ENCODE assay signal across 2 cellular contexts in genomic region chr1:47184771-47185677, GRCh38.
TF ChIP-seq lines count a peak whose summit lies in the region.

No MANE protein-coding gene starts in this region.

TF ChIP-seq in SK-N-SH, 30 proteins besides CTCF, POLR2A, EP300 and RAD21:
- TF ChIP-seq TCF12 (IDR thresholded peaks at IDR 0.05) (no peak), POLR2AphosphoS5 (IDR thresholded peaks at IDR 0.05; ENCODE audit: low read depth, low read length) (no peak), FOSL2 (IDR thresholded peaks at IDR 0.05; ENCODE audit: borderline replicate concordance, low read depth) (no peak), GABPA (IDR thresholded peaks at IDR 0.05; ENCODE audit: low read depth) (no peak), FOXJ3 (CRISPR knock-in tag; IDR thresholded peaks at IDR 0.05) (no peak), MEF2A (IDR thresholded peaks at IDR 0.05; ENCODE audit: borderline replicate concordance, low read depth) (no peak), MAX (IDR thresholded peaks at IDR 0.05; ENCODE audit: low read depth) (no peak), EZH2phosphoT487 (IDR thresholded peaks at IDR 0.05; ENCODE audit: borderline replicate concordance, low read depth) (no peak)
- TF ChIP-seq, protein P1, sequence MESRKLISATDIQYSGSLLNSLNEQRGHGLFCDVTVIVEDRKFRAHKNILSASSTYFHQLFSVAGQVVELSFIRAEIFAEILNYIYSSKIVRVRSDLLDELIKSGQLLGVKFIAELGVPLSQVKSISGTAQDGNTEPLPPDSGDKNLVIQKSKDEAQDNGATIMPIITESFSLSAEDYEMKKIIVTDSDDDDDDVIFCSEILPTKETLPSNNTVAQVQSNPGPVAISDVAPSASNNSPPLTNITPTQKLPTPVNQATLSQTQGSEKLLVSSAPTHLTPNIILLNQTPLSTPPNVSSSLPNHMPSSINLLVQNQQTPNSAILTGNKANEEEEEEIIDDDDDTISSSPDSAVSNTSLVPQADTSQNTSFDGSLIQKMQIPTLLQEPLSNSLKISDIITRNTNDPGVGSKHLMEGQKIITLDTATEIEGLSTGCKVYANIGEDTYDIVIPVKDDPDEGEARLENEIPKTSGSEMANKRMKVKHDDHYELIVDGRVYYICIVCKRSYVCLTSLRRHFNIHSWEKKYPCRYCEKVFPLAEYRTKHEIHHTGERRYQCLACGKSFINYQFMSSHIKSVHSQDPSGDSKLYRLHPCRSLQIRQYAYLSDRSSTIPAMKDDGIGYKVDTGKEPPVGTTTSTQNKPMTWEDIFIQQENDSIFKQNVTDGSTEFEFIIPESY (IDR thresholded peaks at IDR 0.05; ENCODE audit: borderline replicate concordance, low read depth), result no peak

TF ChIP-seq in SK-N-SH treated with all-trans-retinoic acid at 6 μM for 48 hours, 23 proteins besides CTCF, POLR2A, EP300 and RAD21:
- TF ChIP-seq POU6F1 (CRISPR knock-in tag; IDR thresholded peaks at IDR 0.05; ENCODE audit: borderline replicate concordance, low read depth) (no peak), ZC3H10 (CRISPR knock-in tag; IDR thresholded peaks at IDR 0.05) (no peak), TCF4 (CRISPR knock-in tag; IDR thresholded peaks at IDR 0.05; ENCODE audit: borderline replicate concordance) (no peak), ZNF70 (CRISPR knock-in tag; IDR thresholded peaks at IDR 0.05) (no peak), SNAI2 (CRISPR knock-in tag; IDR thresholded peaks at IDR 0.05) (no peak), TOX (CRISPR knock-in tag; IDR thresholded peaks at IDR 0.05; ENCODE audit: borderline replicate concordance) (no peak), ZNF8 (CRISPR knock-in tag; IDR thresholded peaks at IDR 0.05) (no peak), GLIS3 (CRISPR knock-in tag; IDR thresholded peaks at IDR 0.05) (no peak), ESRRG (CRISPR knock-in tag; IDR thresholded peaks at IDR 0.05) (no peak), ZNF565 (CRISPR knock-in tag; conservative IDR thresholded peaks at IDR 0.05; ENCODE audit: low read depth) (no peak), RARB (CRISPR knock-in tag; IDR thresholded peaks at IDR 0.05) (no peak), ARNTL (CRISPR knock-in tag; IDR thresholded peaks at IDR 0.05; ENCODE audit: borderline replicate concordance, low read depth) (no peak), CREB5 (CRISPR knock-in tag; IDR thresholded peaks at IDR 0.05; ENCODE audit: low read depth) (no peak), CSDC2 (CRISPR knock-in tag; IDR thresholded peaks at IDR 0.05) (no peak)
- TF ChIP-seq, protein P2, sequence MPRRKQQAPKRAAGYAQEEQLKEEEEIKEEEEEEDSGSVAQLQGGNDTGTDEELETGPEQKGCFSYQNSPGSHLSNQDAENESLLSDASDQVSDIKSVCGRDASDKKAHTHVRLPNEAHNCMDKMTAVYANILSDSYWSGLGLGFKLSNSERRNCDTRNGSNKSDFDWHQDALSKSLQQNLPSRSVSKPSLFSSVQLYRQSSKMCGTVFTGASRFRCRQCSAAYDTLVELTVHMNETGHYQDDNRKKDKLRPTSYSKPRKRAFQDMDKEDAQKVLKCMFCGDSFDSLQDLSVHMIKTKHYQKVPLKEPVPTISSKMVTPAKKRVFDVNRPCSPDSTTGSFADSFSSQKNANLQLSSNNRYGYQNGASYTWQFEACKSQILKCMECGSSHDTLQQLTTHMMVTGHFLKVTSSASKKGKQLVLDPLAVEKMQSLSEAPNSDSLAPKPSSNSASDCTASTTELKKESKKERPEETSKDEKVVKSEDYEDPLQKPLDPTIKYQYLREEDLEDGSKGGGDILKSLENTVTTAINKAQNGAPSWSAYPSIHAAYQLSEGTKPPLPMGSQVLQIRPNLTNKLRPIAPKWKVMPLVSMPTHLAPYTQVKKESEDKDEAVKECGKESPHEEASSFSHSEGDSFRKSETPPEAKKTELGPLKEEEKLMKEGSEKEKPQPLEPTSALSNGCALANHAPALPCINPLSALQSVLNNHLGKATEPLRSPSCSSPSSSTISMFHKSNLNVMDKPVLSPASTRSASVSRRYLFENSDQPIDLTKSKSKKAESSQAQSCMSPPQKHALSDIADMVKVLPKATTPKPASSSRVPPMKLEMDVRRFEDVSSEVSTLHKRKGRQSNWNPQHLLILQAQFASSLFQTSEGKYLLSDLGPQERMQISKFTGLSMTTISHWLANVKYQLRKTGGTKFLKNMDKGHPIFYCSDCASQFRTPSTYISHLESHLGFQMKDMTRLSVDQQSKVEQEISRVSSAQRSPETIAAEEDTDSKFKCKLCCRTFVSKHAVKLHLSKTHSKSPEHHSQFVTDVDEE (CRISPR knock-in tag; IDR thresholded peaks at IDR 0.05), result no peak
- TF ChIP-seq, protein P3, sequence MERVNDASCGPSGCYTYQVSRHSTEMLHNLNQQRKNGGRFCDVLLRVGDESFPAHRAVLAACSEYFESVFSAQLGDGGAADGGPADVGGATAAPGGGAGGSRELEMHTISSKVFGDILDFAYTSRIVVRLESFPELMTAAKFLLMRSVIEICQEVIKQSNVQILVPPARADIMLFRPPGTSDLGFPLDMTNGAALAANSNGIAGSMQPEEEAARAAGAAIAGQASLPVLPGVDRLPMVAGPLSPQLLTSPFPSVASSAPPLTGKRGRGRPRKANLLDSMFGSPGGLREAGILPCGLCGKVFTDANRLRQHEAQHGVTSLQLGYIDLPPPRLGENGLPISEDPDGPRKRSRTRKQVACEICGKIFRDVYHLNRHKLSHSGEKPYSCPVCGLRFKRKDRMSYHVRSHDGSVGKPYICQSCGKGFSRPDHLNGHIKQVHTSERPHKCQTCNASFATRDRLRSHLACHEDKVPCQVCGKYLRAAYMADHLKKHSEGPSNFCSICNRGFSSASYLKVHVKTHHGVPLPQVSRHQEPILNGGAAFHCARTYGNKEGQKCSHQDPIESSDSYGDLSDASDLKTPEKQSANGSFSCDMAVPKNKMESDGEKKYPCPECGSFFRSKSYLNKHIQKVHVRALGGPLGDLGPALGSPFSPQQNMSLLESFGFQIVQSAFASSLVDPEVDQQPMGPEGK (CRISPR knock-in tag; IDR thresholded peaks at IDR 0.05; ENCODE audit: borderline replicate concordance), result no peak
- TF ChIP-seq, protein P4, sequence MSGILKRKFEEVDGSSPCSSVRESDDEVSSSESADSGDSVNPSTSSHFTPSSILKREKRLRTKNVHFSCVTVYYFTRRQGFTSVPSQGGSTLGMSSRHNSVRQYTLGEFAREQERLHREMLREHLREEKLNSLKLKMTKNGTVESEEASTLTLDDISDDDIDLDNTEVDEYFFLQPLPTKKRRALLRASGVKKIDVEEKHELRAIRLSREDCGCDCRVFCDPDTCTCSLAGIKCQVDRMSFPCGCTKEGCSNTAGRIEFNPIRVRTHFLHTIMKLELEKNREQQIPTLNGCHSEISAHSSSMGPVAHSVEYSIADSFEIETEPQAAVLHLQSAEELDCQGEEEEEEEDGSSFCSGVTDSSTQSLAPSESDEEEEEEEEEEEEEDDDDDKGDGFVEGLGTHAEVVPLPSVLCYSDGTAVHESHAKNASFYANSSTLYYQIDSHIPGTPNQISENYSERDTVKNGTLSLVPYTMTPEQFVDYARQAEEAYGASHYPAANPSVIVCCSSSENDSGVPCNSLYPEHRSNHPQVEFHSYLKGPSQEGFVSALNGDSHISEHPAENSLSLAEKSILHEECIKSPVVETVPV (CRISPR knock-in tag; IDR thresholded peaks at IDR 0.05), result no peak
TF ChIP-seq in SK-N-SH treated with all-trans-retinoic acid at 6 μM for 48 hours: peak in this region for 0.
